Comparison of ENCODE assay signal across 8 cellular contexts in genomic region chr17:47189732-47190621, GRCh38. TPM values are rescaled to one million over a fixed set of nuclear protein-coding genes. Genes with fewer than 3 reads are reported as not detected.
DNase-seq lines count a peak whose midpoint lies in the region; TF ChIP-seq lines count a peak whose summit lies in the region.

No MANE protein-coding gene starts in this region.

- TF ChIP-seq EP300 in esophagus muscularis mucosa (IDR thresholded peaks at IDR 0.05) = no peak

- H3K27me3 ChIP-seq in SJCRH30 (no peaks in the 10 kb centered on the region), esophagus muscularis mucosa (no peaks in the 10 kb centered on the region), prostate gland (replicated peaks; ENCODE audit: insufficient read depth) (no peaks in the 10 kb centered on the region)

- H3K4me3 ChIP-seq in GM12864 (ENCODE audit: low read depth, low read length) (peak overlapping the region; percentile 32), SJCRH30 (peak overlapping the region; percentile 75), esophagus muscularis mucosa (peak overlapping the region; percentile 71 to 96 (median 78)), prostate gland (peak overlapping the region; percentile 82 to 86)

- 67% methylated on average over 9 of the region's 9 CpGs for WGBS in esophagus muscularis mucosa
- WGBS in prostate gland = 70% methylated on average over 9 of the region's 9 CpGs

- peak overlapping the region; percentile 14; the same call in 1 of the 2 replicates for H3K27ac ChIP-seq in SJCRH30
- peak overlapping the region; percentile 74 to 98 (median 93) for H3K27ac ChIP-seq in esophagus muscularis mucosa (replicated peaks in 1 of 4)
- H3K27ac ChIP-seq in prostate gland = peak overlapping the region; percentile 68 to 93

- intact Hi-C loops in esophagus muscularis mucosa (cut with DNase I) = no loop called here
- intact Hi-C loops in prostate gland (cut with DNase I) = loop anchor here (5.0 kb wide), 1 partner anchor 427 kb away; no protein-coding TSS in a partner anchor

- no peak for DNase-seq in GM12864 (ENCODE audit: low read depth)
- DNase-seq in SJCRH30 = no peak
- DNase-seq in esophagus muscularis mucosa (ENCODE audit: extremely low spot score) = no peak
- no peak for DNase-seq in prostate gland (ENCODE audit: low spot score)
- DNase-seq in HCEC 1CT = no peak
- no peak for DNase-seq in DMS53 treated with DMSO at 0.1 percent for 48 hours (lab: John Stamatoyannopoulos, UW; ENCODE audit: unreplicated experiment)
- no peak for DNase-seq in Kasumi-1 (lab: John Stamatoyannopoulos, UW)
- DNase-seq in NCI-H1048 (lab: John Stamatoyannopoulos, UW) = no peak

- TF ChIP-seq CTCF in GM12864 (IDR thresholded peaks at IDR 0.05; ENCODE audit: low read depth, low read length, missing control alignments) (no peak), esophagus muscularis mucosa (IDR thresholded peaks at IDR 0.05) (no peak), prostate gland (IDR thresholded peaks at IDR 0.05) (no peak)

- no peaks in the 10 kb centered on the region for H3K36me3 ChIP-seq in SJCRH30
- H3K36me3 ChIP-seq in esophagus muscularis mucosa = no peaks in the 10 kb centered on the region
- H3K36me3 ChIP-seq in prostate gland = no peaks in the 10 kb centered on the region

- no peak for TF ChIP-seq POLR2A in esophagus muscularis mucosa (IDR thresholded peaks at IDR 0.05; ENCODE audit: low read depth)
- no peak for TF ChIP-seq POLR2A in prostate gland (IDR thresholded peaks at IDR 0.05)

- H3K9me3 ChIP-seq in SJCRH30 (replicated peaks) (no peaks in the 10 kb centered on the region), esophagus muscularis mucosa (no peaks in the 10 kb centered on the region), prostate gland (no peaks in the 10 kb centered on the region)

- H3K4me1 ChIP-seq in SJCRH30 = peaks cover 5% of the 10 kb centered on the region
- peaks cover 19 to 39% (median 35%) of the 10 kb centered on the region in 4 donors for H3K4me1 ChIP-seq in esophagus muscularis mucosa
- no peaks in the 10 kb centered on the region for H3K4me1 ChIP-seq in prostate gland (replicated peaks)

RNA-seq across cellular contexts. Expression of gene CDC27, which starts 0.9 kb away (rescaled TPM):
- 163 and 205 TPM in 2 replicates for total RNA-seq in SJCRH30 (2014; rRNA removed; shearing (Covaris generic))
- 10 to 100 TPM; 48.2 to 51.1 (median 49.1) TPM for total RNA-seq in esophagus muscularis mucosa
- total RNA-seq in prostate gland = 10 to 100 TPM; 32.2 to 76.9 TPM

RNA-seq across cellular contexts. Expression of gene MYL4, which starts 19.2 kb away (rescaled TPM):
- total RNA-seq in SJCRH30 (2014; rRNA removed; shearing (Covaris generic)) = 58.4 and 61.9 TPM in 2 replicates
- under 1 TPM in 2 of 4 donors, not detected in 2; 0.50 to 0.52 TPM for total RNA-seq in esophagus muscularis mucosa
- total RNA-seq in prostate gland = 1 to 10 TPM in 1 of 2 donors, not detected in 1; 4.3 TPM

Comparison
In these comparisons a context has a peak if more than half of its experiments do, and no peak if none do; other contexts are left out.
1. H3K4me3 ChIP-seq: peak in every context shown above with its lines; median percentile 84 in prostate gland; 78 in esophagus muscularis mucosa; 75 in SJCRH30; 32 in GM12864.
2. H3K27ac ChIP-seq: peak in every context shown above with its lines; median percentile 93 in esophagus muscularis mucosa; 80 in prostate gland; 14 in SJCRH30.
3. RNA of gene MYL4, which starts 19.2 kb away (total RNA-seq): 58.4 to 61.9 TPM in SJCRH30; 4.3 TPM in prostate gland and 0.50 to 0.52 TPM in esophagus muscularis mucosa; every median in the first group is over 10 times any median in the second.